ENCODE assay signal across 15 cellular contexts in genomic region chr5:65334077-65334476, GRCh38.
DNase-seq lines count a peak whose midpoint lies in the region; ATAC-seq and TF ChIP-seq lines count a peak whose summit lies in the region.
"Had no signal": no experiment of that assay in that cellular context is flagged by ENCODE, and none has a peak within 500 bp of the region (broad histone marks: within the 10 kb centered on the region; RNA-seq: fewer than 3 reads in every experiment).

No MANE protein-coding gene starts in this region.

- H2BK15ac ChIP-seq in H9 (ENCODE audit: low read depth, low read length), result no peak overlapping the region

- WGBS in H9 (ENCODE audit: extremely low coverage, insufficient read length, low lambda C conversion rate), result no CpG with 5 or more reads among the region's 4 CpGs

- no peak overlapping the region for H3T11ph ChIP-seq in H9 (ENCODE audit: low read length)

- no peak overlapping the region for H2BK5ac ChIP-seq in H9 (ENCODE audit: insufficient read length, low read length)

- H3K4me3 ChIP-seq in epithelial cell of esophagus (ENCODE audit: low read length), result no peak overlapping the region
- H3K4me3 ChIP-seq: lower lobe of right lung, ovary had no signal

- H3K27me3 Mint-ChIP-seq in H9 (ENCODE audit: low read depth), result no peaks in the 10 kb centered on the region
- H3K27me3 Mint-ChIP-seq: activated naive CD8-positive, alpha-beta T cell treated with anti-CD3 and anti-CD28 coated beads for 36 hours; dendritic cell treated with granulocyte-macrophage colony-stimulating factor and Interleukin-4, amounts not matched to agents 40 ng/mL and 50 ng/mL, for 4 days had no signal

- no peak overlapping the region for H3K18ac ChIP-seq in H9 (ENCODE audit: insufficient read length, low read depth, low read length)

- no peaks in the 10 kb centered on the region for H3K9me3 Mint-ChIP-seq in H9
- H3K9me3 Mint-ChIP-seq: activated naive CD8-positive, alpha-beta T cell treated with anti-CD3 and anti-CD28 coated beads for 36 hours had no signal

- no peaks in the 10 kb centered on the region for H3K9me3 ChIP-seq in H9 (ENCODE audit: control insufficient read depth, low read depth, low read length)
- H3K9me3 ChIP-seq: lower lobe of right lung, ovary had no signal

- no peak overlapping the region for H4K8ac ChIP-seq in H9 (replicated peaks; ENCODE audit: insufficient read length, low read depth, low read length)

- H4K20me1 ChIP-seq in H9 (ENCODE audit: control insufficient read depth, insufficient read depth, insufficient read length), result no peaks in the 10 kb centered on the region

- H3K27me3 ChIP-seq in H9 (ENCODE audit: insufficient read depth, low read length), result no peaks in the 10 kb centered on the region
- H3K27me3 ChIP-seq: ovary had no signal

- no peak for TF ChIP-seq CTCF in epithelial cell of esophagus (IDR thresholded peaks at IDR 0.05; ENCODE audit: insufficient read depth, low read depth, low read length, missing control alignments)
- no peak for TF ChIP-seq CTCF in H9 (conservative IDR thresholded peaks at IDR 0.05)

- no peak overlapping the region for H3K56ac ChIP-seq in H9 (ENCODE audit: insufficient read length, low read depth, low read length)

- no peak overlapping the region for H2BK20ac ChIP-seq in H9 (ENCODE audit: low read depth, low read length, poor library complexity, severe bottlenecking)

- no peaks in the 10 kb centered on the region for H3K36me3 Mint-ChIP-seq in H9 (ENCODE audit: insufficient read depth in 1 of 3, low read depth in 3 of 3)

- H4K5ac ChIP-seq in H9 (ENCODE audit: insufficient read length, low read depth, low read length), result no peak overlapping the region

- H3K4ac ChIP-seq in H9 (ENCODE audit: low read depth, low read length), result no peak overlapping the region

- no peak overlapping the region for H3K27ac ChIP-seq in H9 (ENCODE audit: insufficient read length, low read depth, low read length)
- H3K27ac ChIP-seq: lower lobe of right lung, ovary had no signal

- H3K27ac Mint-ChIP-seq in H9, result no peak overlapping the region
- H3K27ac Mint-ChIP-seq: activated CD8-positive, alpha-beta T cell treated with anti-CD3 and anti-CD28 coated beads, Interleukin-2, amount 10 ng/mL, durations not matched to agents 7 days and 5 days; activated naive CD8-positive, alpha-beta T cell treated with anti-CD3 and anti-CD28 coated beads for 36 hours; dendritic cell treated with granulocyte-macrophage colony-stimulating factor and Interleukin-4, amounts not matched to agents 40 ng/mL and 50 ng/mL, for 4 days had no signal

- H2AFZ ChIP-seq in H9 (ENCODE audit: low read length), result no peak overlapping the region

- no peak overlapping the region for H3K14ac ChIP-seq in H9 (ENCODE audit: insufficient read depth, low read length)

- no peak overlapping the region for H3K9ac ChIP-seq in H9 (ENCODE audit: extremely low read depth, insufficient read length, low read length)

- no peak for ATAC-seq in GM21576 (IDR thresholded peaks at IDR 0.05; ENCODE audit: unreplicated experiment)
- ATAC-seq: activated CD8-positive, alpha-beta T cell treated with anti-CD3 and anti-CD28 coated beads, Interleukin-2, amount 10 ng/mL, durations not matched to agents 7 days and 5 days had no signal

- no peak overlapping the region for H4K91ac ChIP-seq in H9 (ENCODE audit: insufficient read length, low read depth, low read length)

- H2AK5ac ChIP-seq in H9 (ENCODE audit: insufficient read length, low read length), result no peak overlapping the region

- H2BK120ac ChIP-seq in H9 (ENCODE audit: low read depth, low read length, poor library complexity, severe bottlenecking), result no peak overlapping the region

- H3K79me2 ChIP-seq in H9 (ENCODE audit: insufficient read depth, low read length), result no peaks in the 10 kb centered on the region

- no peak overlapping the region for H3K4me3 Mint-ChIP-seq in H9
- H3K4me3 Mint-ChIP-seq: activated CD8-positive, alpha-beta T cell treated with anti-CD3 and anti-CD28 coated beads, Interleukin-2, amount 10 ng/mL, durations not matched to agents 7 days and 5 days; activated naive CD8-positive, alpha-beta T cell treated with anti-CD3 and anti-CD28 coated beads for 36 hours; dendritic cell treated with granulocyte-macrophage colony-stimulating factor and Interleukin-4, amounts not matched to agents 40 ng/mL and 50 ng/mL, for 4 days had no signal

- H2BK12ac ChIP-seq in H9 (ENCODE audit: insufficient read length, low read depth, low read length), result no peak overlapping the region

- peaks cover 5 to 6% of the 10 kb centered on the region in 2 experiments for H3K4me1 Mint-ChIP-seq in H9
- H3K4me1 Mint-ChIP-seq: activated naive CD8-positive, alpha-beta T cell treated with anti-CD3 and anti-CD28 coated beads for 36 hours had no signal

- no peaks in the 10 kb centered on the region for H3K23me2 ChIP-seq in H9 (ENCODE audit: insufficient read length, low read depth, low read length, poor library complexity, severe bottlenecking)

- no peak overlapping the region for H3K23ac ChIP-seq in H9 (ENCODE audit: insufficient read length, low read depth, low read length)

- no peaks in the 10 kb centered on the region for H3K79me1 ChIP-seq in H9 (ENCODE audit: insufficient read depth, low read depth, low read length, poor library complexity, severe bottlenecking)

- no peak overlapping the region for H3K4me2 ChIP-seq in H9 (ENCODE audit: insufficient read depth, insufficient read length, low read length)

- peak; percentile 79 for DNase-seq in COR-L47 (lab: John Stamatoyannopoulos, UW)
- peak; percentile 23 for DNase-seq in NCI-H1092 (lab: John Stamatoyannopoulos, UW)
- peak; percentile 98 for DNase-seq in NCI-H69 (lab: John Stamatoyannopoulos, UW)
- DNase-seq in epithelial cell of esophagus (ENCODE audit: low read depth), result peak; percentile 86
- no peak for DNase-seq in stimulated activated CD8-positive, alpha-beta memory T cell treated with anti-CD3 and anti-CD28 coated beads, Interleukin-4, amount 100 ng/mL, for 48 hours
- DNase-seq in stimulated activated CD4-positive, alpha-beta T cell treated with anti-CD3 and anti-CD28 coated beads, Interleukin-12 subunit alpha, Interleukin-12 subunit beta, amount 100 ng/mL, for 4 hours, result no peak
- no peak for DNase-seq in H9
- DNase-seq: activated CD8-positive, alpha-beta T cell treated with anti-CD3 and anti-CD28 coated beads, Interleukin-2, amount 10 ng/mL, durations not matched to agents 7 days and 5 days; activated naive CD8-positive, alpha-beta T cell treated with anti-CD3 and anti-CD28 coated beads for 36 hours; GDM1; lower lobe of right lung; ovary; stimulated activated CD4-positive, alpha-beta T cell treated with anti-CD3 and anti-CD28 coated beads, Interleukin-4, amount 100 ng/mL, for 1 hour had no signal

- no peaks in the 10 kb centered on the region for H3K4me1 ChIP-seq in H9 (ENCODE audit: insufficient read depth, low read length)
- H3K4me1 ChIP-seq: lower lobe of right lung had no signal

Comparison
In these comparisons a context has a peak if more than half of its experiments do, and no peak if none do; other contexts are left out.
1. DNase-seq: peak in COR-L47 (single experiment), NCI-H1092 (single experiment), NCI-H69 (single experiment) and epithelial cell of esophagus (single experiment); none in stimulated activated CD8-positive, alpha-beta memory T cell treated with anti-CD3 and anti-CD28 coated beads, Interleukin-4, amount 100 ng/mL, for 48 hours (single experiment), stimulated activated CD4-positive, alpha-beta T cell treated with anti-CD3 and anti-CD28 coated beads, Interleukin-12 subunit alpha, Interleukin-12 subunit beta, amount 100 ng/mL, for 4 hours (single experiment) and H9 (single experiment).